In the genomic region with DNA sequence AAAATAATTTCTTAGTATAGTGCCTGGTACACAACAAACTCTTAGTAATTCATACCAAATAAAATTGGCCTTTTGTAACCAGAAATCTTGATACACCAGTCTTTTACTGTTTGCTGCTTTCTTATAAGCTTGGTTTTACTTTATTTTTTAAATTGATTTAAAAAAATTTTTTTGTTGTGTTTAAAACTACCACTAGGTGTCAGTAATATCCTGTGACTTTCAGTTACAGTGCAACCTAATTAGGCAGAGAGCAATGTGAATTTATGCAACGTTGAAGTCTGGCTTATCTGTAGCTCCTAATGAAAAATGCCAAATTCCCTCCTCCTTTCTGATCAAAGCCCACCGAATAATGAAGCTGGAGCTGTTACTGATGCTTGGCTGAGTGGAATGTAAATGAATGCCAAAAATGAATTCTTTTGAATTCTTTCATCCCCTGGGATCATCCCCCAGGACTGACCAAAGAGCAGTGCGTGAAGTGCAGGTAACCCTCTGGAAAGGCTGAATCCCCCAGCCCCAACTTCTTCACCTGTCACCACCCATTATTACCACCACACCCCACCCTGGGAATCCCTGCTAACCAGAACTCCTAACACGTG, we compare ENCODE assay signal across 8 cellular contexts. TPM values are rescaled to one million over a fixed set of nuclear protein-coding genes. Genes with fewer than 3 reads are reported as not detected.
DNase-seq lines count a peak whose midpoint lies in the region; ATAC-seq and TF ChIP-seq lines count a peak whose summit lies in the region.

No MANE protein-coding gene starts in this region.

- H3K4me3 ChIP-seq in GM12864 (ENCODE audit: low read depth, low read length), result no peak overlapping the region
- H3K4me3 ChIP-seq in right lobe of liver, result no peak overlapping the region
- no peak overlapping the region for H3K4me3 ChIP-seq in right cardiac atrium (ENCODE audit: low read length)

- H3K9me3 ChIP-seq in right lobe of liver (no peaks in the 10 kb centered on the region), right cardiac atrium (ENCODE audit: control insufficient read depth, low read length) (no peaks in the 10 kb centered on the region)

- H3K36me3 ChIP-seq in right lobe of liver, result peaks cover 0 to 36% (median 14%) of the 10 kb centered on the region in 4 donors

- DNase-seq in A172 (ENCODE audit: low spot score) (peak; percentile 41), GM12864 (ENCODE audit: low read depth) (no peak), NCI-H2196 treated with DMSO at 0.1 percent for 48 hours (lab: John Stamatoyannopoulos, UW; ENCODE audit: unreplicated experiment) (peak; percentile 61), right lobe of liver (no peak), activated gamma-delta T cell treated with Interleukin-2 at 50 U/mL for 16 hours (no peak), right cardiac atrium (no peak)

- no peaks in the 10 kb centered on the region for H3K9me3 Mint-ChIP-seq in brain

- H3K27me3 ChIP-seq in right lobe of liver (no peaks in the 10 kb centered on the region), right cardiac atrium (ENCODE audit: control insufficient read depth, insufficient read depth) (no peaks in the 10 kb centered on the region)

- H3K27ac ChIP-seq in right lobe of liver (no peak overlapping the region), right cardiac atrium (ENCODE audit: low read length) (no peak overlapping the region)

- peak; percentile 23 for TF ChIP-seq CTCF in GM12864 (IDR thresholded peaks at IDR 0.05; ENCODE audit: low read depth, low read length, missing control alignments)
- TF ChIP-seq CTCF in brain (conservative IDR thresholded peaks at IDR 0.05), result peak; percentile 77 to 82
- TF ChIP-seq CTCF in right lobe of liver (IDR thresholded peaks at IDR 0.05), result peak; percentile 56 to 77 (median 67)

- peak overlapping the region in 4 of 5 experiments; percentile 54 to 78 (median 61) for H3K4me3 Mint-ChIP-seq in brain

- H3K36me3 Mint-ChIP-seq in brain, result peaks cover 19% of the 10 kb centered on the region

- H3K27me3 Mint-ChIP-seq in brain, result peaks cover 6% of the 10 kb centered on the region

- WGBS in right lobe of liver (ENCODE audit: insufficient coverage, low coverage, low lambda C conversion rate, missing lambda C conversion rate), result 37% methylated on average over 4 of the region's 4 CpGs
- WGBS in right cardiac atrium, result 30% methylated on average over 4 of the region's 4 CpGs

- H3K27ac Mint-ChIP-seq in brain, result peak overlapping the region; percentile 76 to 94 (median 83)

- peaks cover 54% of the 10 kb centered on the region for H3K4me1 Mint-ChIP-seq in brain

- ATAC-seq in right lobe of liver (no peak), GM21526 (IDR thresholded peaks at IDR 0.05; ENCODE audit: low FRiP score, unreplicated experiment) (no peak), right cardiac atrium (no peak)

- H3K4me1 ChIP-seq in right lobe of liver (peaks cover 0 to 15% (median 2%) of the 10 kb centered on the region in 4 donors), right cardiac atrium (ENCODE audit: control insufficient read depth, insufficient read depth, low read length) (no peaks in the 10 kb centered on the region)

- no peak for TF ChIP-seq POLR2A in right lobe of liver (IDR thresholded peaks at IDR 0.05)

- intact Hi-C loops in right lobe of liver (cut with DNase I) (no loop called here), right cardiac atrium (cut with DNase I) (loop anchor here in 3 of 4 donors (10.0 kb wide), 4 partner anchors 271 to 601 kb away; no protein-coding TSS in a partner anchor)

RNA-seq across cellular contexts. Expression of a gene that starts 3.8 kb away (rescaled TPM):
- total RNA-seq in A172 (2014; rRNA removed; shearing (Covaris generic)), result 11.6 and 12.7 TPM in 2 replicates
- 5.0 TPM for polyA plus RNA-seq in brain (ENCODE audit: insufficient read depth, low read depth, low replicate concordance)
- total RNA-seq in right lobe of liver, result 1 to 10 TPM; 3.4 to 7.3 (median 5.7) TPM
- 10 to 100 TPM in 2 of 4 donors, 1 to 10 TPM in 2; 9.2 to 14.4 (median 10.6) TPM for total RNA-seq in right cardiac atrium
- polyA plus RNA-seq in right cardiac atrium, result 2.3 TPM

Comparison
In these comparisons a context has a peak if more than half of its experiments do, and no peak if none do; other contexts are left out.
1. DNase-seq: peak in A172 (single experiment) and NCI-H2196 treated with DMSO at 0.1 percent for 48 hours (single experiment); none in GM12864 (single experiment), right lobe of liver (0 of 3), activated gamma-delta T cell treated with Interleukin-2 at 50 U/mL for 16 hours (single experiment) and right cardiac atrium (0 of 3).
2. CTCF ChIP-seq: peak in every context shown above with its lines; median percentile 80 in brain; 67 in right lobe of liver; 23 in GM12864.
3. intact Hi-C loops: an anchor here in right cardiac atrium (10.0 kb wide); none called in right lobe of liver.